ENCODE assay signal across 18 cellular contexts in genomic region chr18:57929922-57930321, GRCh38.
DNase-seq lines count a peak whose midpoint lies in the region; ATAC-seq, FAIRE-seq and TF ChIP-seq lines count a peak whose summit lies in the region.
"Had no signal": no experiment of that assay in that cellular context is flagged by ENCODE, and none has a peak within 500 bp of the region (broad histone marks: within the 10 kb centered on the region; RNA-seq: fewer than 3 reads in every experiment).

No MANE protein-coding gene starts in this region.

- H3K79me2 ChIP-seq in HepG2 (ENCODE audit: insufficient read depth, low read length) (no peaks in the 10 kb centered on the region), KMS-11 (ENCODE audit: insufficient read depth, low read depth) (no peaks in the 10 kb centered on the region)

- intact Hi-C loops in HepG2 (cut with micrococcal nuclease; ENCODE audit: unreplicated experiment) = no loop called here
- intact Hi-C loops in right lobe of liver (cut with DNase I) = no loop called here

- H3K9me3 ChIP-seq in HepG2 (ENCODE audit: low read length) = no peaks in the 10 kb centered on the region
- no peaks in the 10 kb centered on the region for H3K9me3 ChIP-seq in right lobe of liver
- H3K9me3 ChIP-seq: Caco-2 had no signal

- no peak overlapping the region for H3K27ac ChIP-seq in HepG2 (ENCODE audit: extremely low read length, insufficient read depth, low read length)
- no peak overlapping the region for H3K27ac ChIP-seq in right lobe of liver
- H3K27ac ChIP-seq in KMS-11 = no peak overlapping the region
- H3K27ac ChIP-seq in foreskin keratinocyte = no peak overlapping the region
- H3K27ac ChIP-seq: 22Rv1; BLaER1 treated with 17β-estradiol and CSF1 and Interleukin-3, amounts not matched to agents 10 nM and 100 nM; C4-2B had no signal

- 50% methylated on average over 4 of the region's 4 CpGs for WGBS in HepG2 (ENCODE audit: low lambda C conversion rate)
- WGBS in right lobe of liver (ENCODE audit: insufficient coverage, low coverage, low lambda C conversion rate, missing lambda C conversion rate) = 71% methylated on average over 4 of the region's 4 CpGs

- no peak for TF ChIP-seq CTCF in HepG2 (CRISPR knock-in tag; IDR thresholded peaks at IDR 0.05)
- TF ChIP-seq CTCF in right lobe of liver (IDR thresholded peaks at IDR 0.05) = no peak
- TF ChIP-seq CTCF in KMS-11 (conservative IDR thresholded peaks at IDR 0.05; ENCODE audit: low read depth, low read length) = no peak
- no peak for TF ChIP-seq CTCF in foreskin keratinocyte (conservative IDR thresholded peaks at IDR 0.05)

- FAIRE-seq in HepG2 (lab: Jason Lieb, UNC) = no peak
- FAIRE-seq: G401.6, GM19239 had no signal

- H3K36me3 ChIP-seq in HepG2 (replicated peaks in 1 of 2; ENCODE audit: control insufficient read depth in 1 of 2, insufficient read depth in 2 of 2, low read length in 2 of 2) = no peaks in the 10 kb centered on the region
- no peaks in the 10 kb centered on the region for H3K36me3 ChIP-seq in right lobe of liver
- H3K36me3 ChIP-seq in KMS-11 (ENCODE audit: insufficient read depth) = no peaks in the 10 kb centered on the region
- H3K36me3 ChIP-seq: BLaER1 treated with 17β-estradiol and CSF1 and Interleukin-3, amounts not matched to agents 10 nM and 100 nM had no signal

- TF ChIP-seq EP300 in HepG2 (IDR thresholded peaks at IDR 0.05; ENCODE audit: low read depth in 2 of 2, low read length in 2 of 2) (no peak), HepG2 (CRISPR knock-in tag; IDR thresholded peaks at IDR 0.05; ENCODE audit: borderline replicate concordance) (no peak)

- CTCF ChIA-PET in HepG2 (lab: Yijun Ruan, JAX; ENCODE audit: low intra/inter-chr PET ratio, low total read pairs) = no interaction called here

- no peaks in the 10 kb centered on the region for H4K20me1 ChIP-seq in HepG2 (ENCODE audit: insufficient read depth, low read length)
- H4K20me1 ChIP-seq in KMS-11 (ENCODE audit: insufficient read depth) = no peaks in the 10 kb centered on the region
- H4K20me1 ChIP-seq: BLaER1 treated with 17β-estradiol and CSF1 and Interleukin-3, amounts not matched to agents 10 nM and 100 nM had no signal

- DNase-seq in HepG2 (ENCODE audit: low spot score) = no peak
- no peak for DNase-seq in right lobe of liver
- peak; percentile 31 for DNase-seq in RPMI8226
- no peak for DNase-seq in foreskin keratinocyte
- DNase-seq in OCI-M2 (lab: John Stamatoyannopoulos, UW; ENCODE audit: unreplicated experiment) = no peak
- no peak for DNase-seq in foreskin melanocyte
- DNase-seq: AML-193; Caco-2; Calu3; CD4-positive, alpha-beta T cell; CD8-positive, alpha-beta T cell; GF-D8 had no signal

- ATAC-seq in HepG2 (no peak), right lobe of liver (no peak), foreskin keratinocyte (no peak)
- ATAC-seq: CD8-positive, alpha-beta T cell had no signal

- no peak overlapping the region for H3K4me3 ChIP-seq in HepG2 (replicated peaks in 1 of 3; ENCODE audit: insufficient read depth in 1 of 3, low read depth in 2 of 3, low read length in 3 of 3)
- no peak overlapping the region for H3K4me3 ChIP-seq in right lobe of liver
- no peak overlapping the region for H3K4me3 ChIP-seq in KMS-11 (IDR thresholded peaks at IDR 0.05; ENCODE audit: insufficient read depth, low read depth, low read length)
- H3K4me3 ChIP-seq: BLaER1 treated with 17β-estradiol and CSF1 and Interleukin-3, amounts not matched to agents 10 nM and 100 nM had no signal

- no TSS peak for BruUV-seq in HepG2 (replicated peaks; lab: Mats Ljungman, UMichigan)

- POLR2A ChIA-PET in HepG2 (lab: Yijun Ruan, JAX) = no interaction called here

- H3K4me2 ChIP-seq in HepG2 (ENCODE audit: low read depth, low read length) = no peak overlapping the region
- H3K4me2 ChIP-seq in KMS-11 = peak overlapping the region; percentile 64; the same call in 1 of the 2 replicates

- TF ChIP-seq POLR2A in HepG2 (IDR thresholded peaks at IDR 0.05; ENCODE audit: insufficient read depth in 1 of 2, low read depth in 2 of 2, low read length in 2 of 2) = no peak
- TF ChIP-seq POLR2A in right lobe of liver (IDR thresholded peaks at IDR 0.05) = no peak

- H2AFZ ChIP-seq in HepG2 (ENCODE audit: low read length) = no peak overlapping the region
- no peak overlapping the region for H2AFZ ChIP-seq in KMS-11 (ENCODE audit: low read depth)

- H3K9ac ChIP-seq in HepG2 (ENCODE audit: insufficient read depth, low read depth, low read length) = no peak overlapping the region
- H3K9ac ChIP-seq in KMS-11 = no peak overlapping the region
- H3K9ac ChIP-seq: BLaER1 treated with 17β-estradiol and CSF1 and Interleukin-3, amounts not matched to agents 10 nM and 100 nM had no signal

- TF ChIP-seq RAD21 in HepG2 (CRISPR knock-in tag; IDR thresholded peaks at IDR 0.05) = no peak

- in situ Hi-C loops in HepG2 (cut with HindIII; ENCODE audit: extremely low pct_ligation_motif_present, low pct_unique_long_range_greater_than_20kb) = no loop called here

- H3K27me3 ChIP-seq in HepG2 (ENCODE audit: control insufficient read depth in 1 of 2, insufficient read depth in 2 of 2, low read length in 2 of 2) (no peaks in the 10 kb centered on the region; a peak in 1 of 5 replicates), right lobe of liver (no peaks in the 10 kb centered on the region), KMS-11 (ENCODE audit: insufficient read depth, low read depth) (no peaks in the 10 kb centered on the region), foreskin keratinocyte (no peaks in the 10 kb centered on the region)
- H3K27me3 ChIP-seq: BLaER1 treated with 17β-estradiol and CSF1 and Interleukin-3, amounts not matched to agents 10 nM and 100 nM had no signal

- H3K4me1 ChIP-seq in HepG2 (ENCODE audit: insufficient read depth, low read length) (peaks cover 42% of the 10 kb centered on the region), right lobe of liver (peaks cover 0 to 29% (median 8%) of the 10 kb centered on the region in 4 donors), KMS-11 (ENCODE audit: low read depth, poor library complexity, severe bottlenecking) (peaks cover 46% of the 10 kb centered on the region), foreskin keratinocyte (peaks cover 13% of the 10 kb centered on the region)
- H3K4me1 ChIP-seq: BLaER1 treated with 17β-estradiol and CSF1 and Interleukin-3, amounts not matched to agents 10 nM and 100 nM had no signal

TF ChIP-seq in HepG2, 621 proteins besides CTCF, POLR2A, EP300 and RAD21:
- peak; percentile 48 for TF ChIP-seq MAFF (IDR thresholded peaks at IDR 0.05; ENCODE audit: low read depth, low read length)
- no peak for TF ChIP-seq RAD51 (IDR thresholded peaks at IDR 0.05; ENCODE audit: borderline replicate concordance)
- TF ChIP-seq, protein P1, sequence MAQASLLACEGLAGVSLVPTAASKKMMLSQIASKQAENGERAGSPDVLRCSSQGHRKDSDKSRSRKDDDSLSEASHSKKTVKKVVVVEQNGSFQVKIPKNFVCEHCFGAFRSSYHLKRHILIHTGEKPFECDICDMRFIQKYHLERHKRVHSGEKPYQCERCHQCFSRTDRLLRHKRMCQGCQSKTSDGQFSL (CRISPR knock-in tag; IDR thresholded peaks at IDR 0.05) = no peak
- peak; percentile 52 to 56; a peak in 3 of 4 replicates for TF ChIP-seq MAFK (conservative IDR thresholded peaks at IDR 0.05 in 1 of 2, IDR thresholded peaks at IDR 0.05 in 1 of 2; ENCODE audit: low read length in 2 of 2)
